ENCODE assay signal across 15 cellular contexts in genomic region chr1:85229574-85230097, GRCh38. TPM values are rescaled to one million over a fixed set of nuclear protein-coding genes. Genes with fewer than 3 reads are reported as not detected.
DNase-seq lines count a peak whose midpoint lies in the region; TF ChIP-seq lines count a peak whose summit lies in the region.
"Had no signal": no experiment of that assay in that cellular context is flagged by ENCODE, and none has a peak within 500 bp of the region (broad histone marks: within the 10 kb centered on the region; RNA-seq: fewer than 3 reads in every experiment).

No MANE protein-coding gene starts in this region.

- H3K9me3 Mint-ChIP-seq in Calu3 (ENCODE audit: low read depth, unreplicated experiment), result no peaks in the 10 kb centered on the region
- H3K9me3 Mint-ChIP-seq: activated CD4-positive, alpha-beta T cell treated with anti-CD3 and anti-CD28 coated beads, Interleukin-2, amount 10 ng/mL, durations not matched to agents 24 days and 14 days; T-helper 2 cell treated with Interferon-gamma antibody and Interleukin-4, amounts not matched to agents 5 μg/mL and 100 μg/mL, for 36 hours had no signal

- H3K36me3 ChIP-seq in right atrium auricular region (no peaks in the 10 kb centered on the region), MM.1S (replicated peaks; ENCODE audit: insufficient read depth, low read length) (no peaks in the 10 kb centered on the region)
- H3K36me3 ChIP-seq: MG63 had no signal

- CTCF ChIA-PET in Calu3 (lab: Charles Lee), result interaction anchor here (0.6 to 2.6 kb wide), 9 partner anchors 8 to 1464 kb away, joined by 3 to 10 read pairs (median 4); partner anchors contain the start of gene C1orf52

- H3K36me3 Mint-ChIP-seq in Calu3 (ENCODE audit: insufficient read depth, unreplicated experiment), result peaks cover 6% of the 10 kb centered on the region

- no peak overlapping the region for H2AFZ ChIP-seq in MM.1S (ENCODE audit: low read length)

- intact Hi-C loops in Calu3 (cut with micrococcal nuclease; ENCODE audit: unreplicated experiment), result no loop called here

- no peaks in the 10 kb centered on the region for H3K27me3 ChIP-seq in right atrium auricular region
- no peaks in the 10 kb centered on the region for H3K27me3 ChIP-seq in MM.1S (replicated peaks; ENCODE audit: insufficient read depth, low read length)
- H3K27me3 ChIP-seq: MG63 had no signal

- peak overlapping the region; percentile 42 for H3K27ac Mint-ChIP-seq in Calu3 (ENCODE audit: unreplicated experiment)
- H3K27ac Mint-ChIP-seq: activated CD4-positive, alpha-beta T cell treated with anti-CD3 and anti-CD28 coated beads, Interleukin-2, amount 10 ng/mL, durations not matched to agents 24 days and 14 days; T-helper 2 cell treated with Interferon-gamma antibody and Interleukin-4, amounts not matched to agents 5 μg/mL and 100 μg/mL, for 36 hours had no signal

- no peak overlapping the region for H3K4me2 ChIP-seq in MM.1S (ENCODE audit: low read depth, low read length)

- H3K27ac ChIP-seq in right atrium auricular region (peak overlapping the region; percentile 24 to 56), MM.1S (ENCODE audit: low read length) (no peak overlapping the region)

- no peaks in the 10 kb centered on the region for H3F3A ChIP-seq in MM.1S (ENCODE audit: insufficient read depth, low read length)

- DNase-seq in Calu3 (peak; percentile 53), HT1080 (ENCODE audit: low read depth) (peak; percentile 5), NCI-H774 (lab: John Stamatoyannopoulos, UW) (peak; percentile 76), right atrium auricular region (ENCODE audit: low spot score) (no peak), MM.1S (no peak), KG1 (lab: John Stamatoyannopoulos, UW) (no peak), COLO829 (ENCODE audit: low spot score) (no peak)
- no peak for DNase-seq in activated naive CD4-positive, alpha-beta T cell treated with anti-CD3 and anti-CD28 coated beads, Interleukin-2, amount 50 U/mL, for 16 hours
- DNase-seq: activated CD4-positive, alpha-beta T cell treated with anti-CD3 and anti-CD28 coated beads, Interleukin-2, amount 10 ng/mL, durations not matched to agents 24 days and 14 days; amniotic stem cell; MG63; NCI-H446 treated with DMSO at 0.1 percent for 48 hours; posterior cingulate gyrus; RPMI8226 had no signal

- peaks cover 0 to 10% of the 10 kb centered on the region in 2 donors for H3K4me1 ChIP-seq in right atrium auricular region
- H3K4me1 ChIP-seq in MM.1S (ENCODE audit: low read length), result no peaks in the 10 kb centered on the region

- no peak overlapping the region for H3K9ac ChIP-seq in MM.1S (ENCODE audit: low read length)

- H3K4me3 Mint-ChIP-seq in Calu3 (ENCODE audit: low read depth, unreplicated experiment), result no peak overlapping the region
- H3K4me3 Mint-ChIP-seq: activated CD4-positive, alpha-beta T cell treated with anti-CD3 and anti-CD28 coated beads, Interleukin-2, amount 10 ng/mL, durations not matched to agents 24 days and 14 days; T-helper 2 cell treated with Interferon-gamma antibody and Interleukin-4, amounts not matched to agents 5 μg/mL and 100 μg/mL, for 36 hours had no signal

- peaks cover 27% of the 10 kb centered on the region for H3K4me1 Mint-ChIP-seq in Calu3 (ENCODE audit: low read depth, unreplicated experiment)
- H3K4me1 Mint-ChIP-seq: activated CD4-positive, alpha-beta T cell treated with anti-CD3 and anti-CD28 coated beads, Interleukin-2, amount 10 ng/mL, durations not matched to agents 24 days and 14 days had no signal

- TF ChIP-seq CTCF in Calu3 (IDR thresholded peaks at IDR 0.05; ENCODE audit: unreplicated experiment), result no peak
- no peak for TF ChIP-seq CTCF in right atrium auricular region (IDR thresholded peaks at IDR 0.05)
- TF ChIP-seq CTCF in MM.1S (IDR thresholded peaks at IDR 0.05; ENCODE audit: low read length), result no peak

- no peaks in the 10 kb centered on the region for H3K9me2 ChIP-seq in MM.1S (replicated peaks; ENCODE audit: insufficient read depth, low read length)

- H3K4me3 ChIP-seq in right atrium auricular region (no peak overlapping the region), MM.1S (ENCODE audit: low read length) (no peak overlapping the region)
- H3K4me3 ChIP-seq: MG63 had no signal

- no TSS peak for BruUV-seq in Calu3 (replicated peaks; lab: Mats Ljungman, UMichigan)

- H3K27me3 Mint-ChIP-seq in Calu3 (ENCODE audit: unreplicated experiment), result no peaks in the 10 kb centered on the region

- H3K79me2 ChIP-seq in MM.1S (ENCODE audit: low read length), result no peaks in the 10 kb centered on the region

- H4K20me1 ChIP-seq in MM.1S (ENCODE audit: insufficient read depth, low read length), result no peaks in the 10 kb centered on the region

- no peaks in the 10 kb centered on the region for H3K9me3 ChIP-seq in right atrium auricular region
- no peaks in the 10 kb centered on the region for H3K9me3 ChIP-seq in MM.1S (replicated peaks; ENCODE audit: insufficient read depth, low read length)
- H3K9me3 ChIP-seq: MG63 had no signal

RNA-seq across cellular contexts. Expression of gene SYDE2, which starts 28.8 kb away (rescaled TPM):
- total RNA-seq in Calu3 (2022) (8.3 and 10.4 TPM in 2 replicates), right atrium auricular region (10 to 100 TPM; 15.4 to 21.8 TPM)
- total RNA-seq in HT1080 (2014; rRNA removed; shearing (Covaris generic)), result 2.3 and 3.7 TPM in 2 replicates
- polyA plus RNA-seq in HT1080 (2015; cell fraction: cytosol; rRNA removed), result 1.4 and 2.5 TPM in 2 replicates
- 3.2 and 3.8 TPM in 2 replicates for polyA plus RNA-seq in HT1080 (2015; cell fraction: nucleus; rRNA removed)

RNA-seq across cellular contexts. Expression of gene C1orf52, which starts 29.8 kb away (rescaled TPM):
- total RNA-seq in Calu3 (2022) (29.7 TPM in 2 replicates), right atrium auricular region (1 to 10 TPM; 7.5 to 8.6 TPM)
- total RNA-seq in HT1080 (2014; rRNA removed; shearing (Covaris generic)), result 28.9 and 41.9 TPM in 2 replicates
- polyA plus RNA-seq in HT1080 (2015; cell fraction: cytosol; rRNA removed), result 20.0 and 22.1 TPM in 2 replicates
- 31.0 and 34.7 TPM in 2 replicates for polyA plus RNA-seq in HT1080 (2015; cell fraction: nucleus; rRNA removed)

RNA-seq across cellular contexts. Expression of gene BCL10, which starts 46.8 kb away (rescaled TPM):
- 57.7 and 59.1 TPM in 2 replicates for total RNA-seq in Calu3 (2022)
- 18.4 and 20.3 TPM in 2 replicates for total RNA-seq in HT1080 (2014; rRNA removed; shearing (Covaris generic))
- 32.0 and 39.0 TPM in 2 replicates for polyA plus RNA-seq in HT1080 (2015; cell fraction: cytosol; rRNA removed)
- polyA plus RNA-seq in HT1080 (2015; cell fraction: nucleus; rRNA removed), result 27.5 and 28.3 TPM in 2 replicates
- 1 to 10 TPM; 7.5 to 8.0 TPM for total RNA-seq in right atrium auricular region

Comparison
In these comparisons a context has a peak if more than half of its experiments do, and no peak if none do; other contexts are left out.
1. DNase-seq: peak in Calu3 (single experiment), HT1080 (single experiment) and NCI-H774 (single experiment); none in right atrium auricular region (single experiment), activated naive CD4-positive, alpha-beta T cell treated with anti-CD3 and anti-CD28 coated beads, Interleukin-2, amount 50 U/mL, for 16 hours (single experiment), MM.1S (single experiment), KG1 (single experiment) and COLO829 (single experiment).